Comparison of ENCODE assay signal across 13 cellular contexts in genomic region chr6:79601020-79601609, GRCh38. TPM values are rescaled to one million over a fixed set of nuclear protein-coding genes. Genes with fewer than 3 reads are reported as not detected.
DNase-seq lines count a peak whose midpoint lies in the region; ATAC-seq, FAIRE-seq and TF ChIP-seq lines count a peak whose summit lies in the region.
"Had no signal": no experiment of that assay in that cellular context is flagged by ENCODE, and none has a peak within 500 bp of the region (broad histone marks: within the 10 kb centered on the region; RNA-seq: fewer than 3 reads in every experiment).

No MANE protein-coding gene starts in this region.

- CTCF ChIA-PET in AG04449 (lab: Yijun Ruan, JAX): no interaction called here

- peak; percentile 86 for ATAC-seq in left colon
- no peak for ATAC-seq in GM19395 (IDR thresholded peaks at IDR 0.05; ENCODE audit: unreplicated experiment)
- ATAC-seq: activated naive CD4-positive, alpha-beta T cell treated with anti-CD3 and anti-CD28 coated beads, Interleukin-2, amount 50 U/mL, for 72 hours had no signal

- no peaks in the 10 kb centered on the region for H3K36me3 ChIP-seq in bronchial epithelial cell (ENCODE audit: control insufficient read depth, insufficient read depth, low read length)

- H3K4me3 ChIP-seq in AG04449 (ENCODE audit: low read depth, low read length) (no peak overlapping the region), bronchial epithelial cell (ENCODE audit: low read depth, low read length) (no peak overlapping the region)

- no peak for FAIRE-seq in bronchial epithelial cell (lab: Jason Lieb, UNC)

- TF ChIP-seq CTCF in AG04449 (IDR thresholded peaks at IDR 0.05; ENCODE audit: insufficient read depth, low read length, missing control alignments) (no peak), bronchial epithelial cell (IDR thresholded peaks at IDR 0.05; ENCODE audit: insufficient read depth, low read length, severe bottlenecking) (no peak)

- intact Hi-C loops in left colon (cut with DNase I, micrococcal nuclease): no loop called here

- POLR2A ChIA-PET in AG04449 (lab: Yijun Ruan, JAX): no interaction called here

- DNase-seq in AG04449 (ENCODE audit: low read depth, low spot score) (peak; percentile 26), HT1080 (ENCODE audit: low read depth) (peak; percentile 37), bronchial epithelial cell (ENCODE audit: low read depth) (peak; percentile 84), left colon (no peak), Ammon's horn (ENCODE audit: low spot score) (no peak), NCI-H510A (lab: John Stamatoyannopoulos, UW) (no peak), OCI-M2 (lab: John Stamatoyannopoulos, UW; ENCODE audit: unreplicated experiment) (no peak)
- DNase-seq: activated CD4-positive, alpha-beta T cell treated with anti-CD3 and anti-CD28 coated beads for 1 hour; foreskin melanocyte; NCI-H1105 treated with DMSO at 0.1 percent for 48 hours; stimulated activated naive CD4-positive, alpha-beta T cell had no signal

- H3K27me3 ChIP-seq in bronchial epithelial cell (ENCODE audit: control insufficient read depth, insufficient read depth, low read length): peaks cover 1% of the 10 kb centered on the region

RNA-seq across cellular contexts. Expression of gene SH3BGRL2, which starts 30.0 kb away (rescaled TPM):
- total RNA-seq in HT1080 (2014; rRNA removed; shearing (Covaris generic)): 4.8 and 6.3 TPM in 2 replicates
- polyA plus RNA-seq in HT1080 (2015; cell fraction: cytosol; rRNA removed): 10.8 and 14.0 TPM in 2 replicates
- polyA plus RNA-seq in HT1080 (2015; cell fraction: nucleus; rRNA removed): 6.1 and 7.2 TPM in 2 replicates
- 15.0 and 30.6 TPM in 2 replicates for total RNA-seq in bronchial epithelial cell
- total RNA-seq in left colon: 100 to 1,000 TPM; 141 to 157 TPM

Comparison
In these comparisons a context has a peak if more than half of its experiments do, and no peak if none do; other contexts are left out.
1. DNase-seq: peak in AG04449 (single experiment), HT1080 (single experiment) and bronchial epithelial cell (single experiment); none in left colon (0 of 2), Ammon's horn (single experiment), NCI-H510A (single experiment) and OCI-M2 (single experiment).